In genomic region chr15:58886921-58887320, GRCh38 we compare ENCODE assay signal across 15 cellular contexts. TPM values are rescaled to one million over a fixed set of nuclear protein-coding genes. Genes with fewer than 3 reads are reported as not detected.
DNase-seq lines count a peak whose midpoint lies in the region; ATAC-seq and TF ChIP-seq lines count a peak whose summit lies in the region.
"Had no signal": no experiment of that assay in that cellular context is flagged by ENCODE, and none has a peak within 500 bp of the region (broad histone marks: within the 10 kb centered on the region; RNA-seq: fewer than 3 reads in every experiment).

No MANE protein-coding gene starts in this region.

- ATAC-seq in T-helper 17 cell (no peak), naive B cell (ENCODE audit: low read depth in 2 of 2) (no peak), GM18873 (IDR thresholded peaks at IDR 0.05; ENCODE audit: low FRiP score, unreplicated experiment) (no peak), esophagus mucosa (no peak), HG03378 (IDR thresholded peaks at IDR 0.05; ENCODE audit: unreplicated experiment) (no peak)

- H3K9me3 ChIP-seq in Caco-2, result no peaks in the 10 kb centered on the region
- no peaks in the 10 kb centered on the region for H3K9me3 ChIP-seq in T-helper 17 cell (ENCODE audit: control insufficient read depth, low read length, poor library complexity, severe bottlenecking)

- H3K27ac Mint-ChIP-seq in activated CD4-positive, alpha-beta T cell treated with anti-CD3 and anti-CD28 coated beads, Interleukin-2, amount 10 ng/mL, durations not matched to agents 24 days and 14 days, result peak overlapping the region; percentile 2
- H3K27ac Mint-ChIP-seq in Caco-2 (ENCODE audit: unreplicated experiment), result no peak overlapping the region
- peak overlapping the region; percentile 44 for H3K27ac Mint-ChIP-seq in T-helper 17 cell
- peak overlapping the region in 5 of 6 donors; percentile 62 to 90 (median 84) for H3K27ac Mint-ChIP-seq in naive B cell

- intact Hi-C loops in activated CD4-positive, alpha-beta T cell treated with anti-CD3 and anti-CD28 coated beads, Interleukin-2, amount 10 ng/mL, durations not matched to agents 24 days and 14 days (cut with micrococcal nuclease), result no loop called here
- intact Hi-C loops in Caco-2 (cut with micrococcal nuclease; ENCODE audit: unreplicated experiment), result no loop called here

- CTCF ChIA-PET in Caco-2 (lab: Charles Lee), result no interaction called here

- peaks cover 76% of the 10 kb centered on the region for H3K36me3 Mint-ChIP-seq in activated CD4-positive, alpha-beta T cell treated with anti-CD3 and anti-CD28 coated beads, Interleukin-2, amount 10 ng/mL, durations not matched to agents 24 days and 14 days (ENCODE audit: low read depth)
- H3K36me3 Mint-ChIP-seq in Caco-2 (ENCODE audit: insufficient read depth, unreplicated experiment) (peaks cover 84% of the 10 kb centered on the region), T-helper 17 cell (ENCODE audit: low read depth) (peaks cover 19% of the 10 kb centered on the region), naive B cell (peaks cover 45 to 52% of the 10 kb centered on the region in 2 donors)

- POLR2A ChIA-PET in Caco-2 (lab: Charles Lee), result no interaction called here

- H3K36me3 ChIP-seq in Caco-2 (ENCODE audit: control insufficient read depth, insufficient read depth, low read length), result no peaks in the 10 kb centered on the region; the same call in 1 of the 2 replicates

- H3K4me1 ChIP-seq in Caco-2, result no peaks in the 10 kb centered on the region

- no peak for TF ChIP-seq CTCF in Caco-2 (IDR thresholded peaks at IDR 0.05; ENCODE audit: insufficient read depth in 1 of 2, low read depth in 1 of 2, low read length in 1 of 2, severe bottlenecking in 1 of 2, unreplicated experiment in 1 of 2)

- no peak overlapping the region for H3K4me3 Mint-ChIP-seq in activated CD4-positive, alpha-beta T cell treated with anti-CD3 and anti-CD28 coated beads, Interleukin-2, amount 10 ng/mL, durations not matched to agents 24 days and 14 days
- H3K4me3 Mint-ChIP-seq in Caco-2 (ENCODE audit: unreplicated experiment) (no peak overlapping the region), T-helper 17 cell (no peak overlapping the region), naive B cell (no peak overlapping the region)
- H3K4me3 Mint-ChIP-seq: CD14-positive monocyte had no signal

- no peak overlapping the region for H3K4me3 ChIP-seq in Caco-2 (ENCODE audit: low read depth, low read length)

- no peaks in the 10 kb centered on the region for H3K9me3 Mint-ChIP-seq in activated CD4-positive, alpha-beta T cell treated with anti-CD3 and anti-CD28 coated beads, Interleukin-2, amount 10 ng/mL, durations not matched to agents 24 days and 14 days
- H3K9me3 Mint-ChIP-seq in Caco-2 (ENCODE audit: unreplicated experiment), result no peaks in the 10 kb centered on the region
- no peaks in the 10 kb centered on the region for H3K9me3 Mint-ChIP-seq in naive B cell

- peak; percentile 49 for DNase-seq in activated CD4-positive, alpha-beta T cell treated with anti-CD3 and anti-CD28 coated beads, Interleukin-2, amount 10 ng/mL, durations not matched to agents 24 days and 14 days
- DNase-seq in activated CD4-positive, alpha-beta T cell treated with anti-CD3 and anti-CD28 coated beads for 4 hours, result no peak
- DNase-seq in Caco-2 (no peak), T-helper 17 cell (no peak), naive B cell (no peak)
- DNase-seq: DMS53, HCEC 1CT, NCI-H1436 treated with DMSO at 0.1 percent for 48 hours, NCI-H2081 treated with DMSO at 0.1 percent for 48 hours, NCI-H524, RPMI8226 had no signal

- BruUV-seq in Caco-2 (replicated peaks; lab: Mats Ljungman, UMichigan), result TSS peak; percentile 56

- H3K27me3 Mint-ChIP-seq in activated CD4-positive, alpha-beta T cell treated with anti-CD3 and anti-CD28 coated beads, Interleukin-2, amount 10 ng/mL, durations not matched to agents 24 days and 14 days, result no peaks in the 10 kb centered on the region
- no peaks in the 10 kb centered on the region for H3K27me3 Mint-ChIP-seq in Caco-2 (ENCODE audit: insufficient read depth, unreplicated experiment)
- no peaks in the 10 kb centered on the region for H3K27me3 Mint-ChIP-seq in T-helper 17 cell
- no peaks in the 10 kb centered on the region for H3K27me3 Mint-ChIP-seq in naive B cell

- H3K27me3 ChIP-seq in Caco-2 (replicated peaks; ENCODE audit: control insufficient read depth, insufficient read depth, low read length), result no peaks in the 10 kb centered on the region

- peaks cover 11% of the 10 kb centered on the region for H3K4me1 Mint-ChIP-seq in activated CD4-positive, alpha-beta T cell treated with anti-CD3 and anti-CD28 coated beads, Interleukin-2, amount 10 ng/mL, durations not matched to agents 24 days and 14 days
- H3K4me1 Mint-ChIP-seq in Caco-2 (ENCODE audit: low read depth, unreplicated experiment) (no peaks in the 10 kb centered on the region), T-helper 17 cell (peaks cover 12% of the 10 kb centered on the region), naive B cell (peaks cover 0 to 3% (median 0%) of the 10 kb centered on the region in 3 donors)

RNA-seq across cellular contexts. Expression of gene SLTM, which starts 46.6 kb away (rescaled TPM):
- 126 and 127 TPM in 2 replicates for total RNA-seq in activated CD4-positive, alpha-beta T cell treated with anti-CD3 and anti-CD28 coated beads, Interleukin-2, amount 10 ng/mL, durations not matched to agents 24 days and 14 days
- total RNA-seq in Caco-2 (2022) (79.5 and 94.0 TPM in 2 replicates), T-helper 17 cell (100 to 1,000 TPM; 174 to 209 TPM), esophagus mucosa (53.4 TPM)
- 10 to 100 TPM; 42.5 to 100.0 (median 65.9) TPM for polyA plus RNA-seq in naive B cell (ENCODE audit: low read depth in 6 of 6)
